In genomic region chr21:43667191-43667904, GRCh38 we compare ENCODE assay signal across 1 cellular context.
TF ChIP-seq lines count a peak whose summit lies in the region.

No MANE protein-coding gene starts in this region.

TF ChIP-seq in WTC11, 78 proteins besides CTCF, POLR2A, EP300 and RAD21 (continued from another document):
- TF ChIP-seq AFF4 (CRISPR knock-in tag; IDR thresholded peaks at IDR 0.05; ENCODE audit: borderline replicate concordance) (no peak), ZSCAN18 (CRISPR knock-in tag; IDR thresholded peaks at IDR 0.05) (no peak)
